26 cellular contexts compared by ENCODE assay signal in genomic region chr15:49059491-49059890, GRCh38.
"Had no signal": no experiment of that assay in that cellular context is flagged by ENCODE, and none has a peak within 500 bp of the region (broad histone marks: within the 10 kb centered on the region; RNA-seq: fewer than 3 reads in every experiment).

No MANE protein-coding gene starts in this region.

- H3K9me3 ChIP-seq: Peyer's patch, SJCRH30 had no signal

- H3K4me3 ChIP-seq: cardiac muscle cell, Peyer's patch, SJCRH30 had no signal

- H3K4me3 Mint-ChIP-seq: activated B cell treated with CpG ODN at 0.5 μM for 24 hours; activated CD4-positive, alpha-beta T cell treated with anti-CD3 and anti-CD28 coated beads, Interleukin-2, amount 10 ng/mL, durations not matched to agents 24 days and 14 days; activated CD8-positive, alpha-beta memory T cell treated with anti-CD3 and anti-CD28 coated beads, Interleukin-2, amount 10 ng/mL, durations not matched to agents 7 days and 5 days; activated naive CD8-positive, alpha-beta T cell; activated T-cell treated with anti-CD3 and anti-CD28 coated beads, Interleukin-2, amount 50 U/mL, for 24 hours; activated T-helper 1 cell treated with anti-CD3 and anti-CD28 coated beads, Interleukin-12 subunit alpha, Interleukin-12 subunit beta, Interleukin-2, Interleukin-4 antibody, amounts not matched to agents 30 ng/mL and 10 ng/mL and 1 ng/mL, durations not matched to agents 14 hours and 24 hours and 36 hours; T-helper 17 cell had no signal

- H3K4me1 ChIP-seq: Peyer's patch had no signal

- H3K36me3 ChIP-seq: brain microvascular endothelial cell, cardiac muscle cell, Peyer's patch, SJCRH30 had no signal

- H3K27me3 ChIP-seq: brain microvascular endothelial cell, cardiac muscle cell, Peyer's patch, SJCRH30 had no signal

- H3K36me3 Mint-ChIP-seq: activated CD8-positive, alpha-beta memory T cell treated with anti-CD3 and anti-CD28 coated beads, Interleukin-2, amount 10 ng/mL, durations not matched to agents 7 days and 5 days; activated naive CD8-positive, alpha-beta T cell had no signal

- H3K27me3 Mint-ChIP-seq: activated B cell treated with CpG ODN at 0.5 μM for 24 hours; activated CD4-positive, alpha-beta T cell treated with anti-CD3 and anti-CD28 coated beads, Interleukin-2, amount 10 ng/mL, durations not matched to agents 24 days and 14 days; activated CD8-positive, alpha-beta memory T cell treated with anti-CD3 and anti-CD28 coated beads, Interleukin-2, amount 10 ng/mL, durations not matched to agents 7 days and 5 days; activated naive CD8-positive, alpha-beta T cell; activated T-cell treated with anti-CD3 and anti-CD28 coated beads, Interleukin-2, amount 50 U/mL, for 24 hours; T-helper 17 cell had no signal

- DNase-seq: activated B cell treated with CpG ODN at 0.5 μM for 24 hours; activated CD4-positive, alpha-beta T cell treated with anti-CD3 and anti-CD28 coated beads for 1 hour; activated CD4-positive, alpha-beta T cell treated with anti-CD3 and anti-CD28 coated beads, Interleukin-2, amount 10 ng/mL, durations not matched to agents 24 days and 14 days; activated CD4-positive, alpha-beta T cell treated with anti-CD3 and anti-CD28 coated beads, Interleukin-2, amount 50 U/mL, for 48 hours; activated CD8-positive, alpha-beta memory T cell treated with anti-CD3 and anti-CD28 coated beads, Interleukin-2, amount 10 ng/mL, durations not matched to agents 7 days and 5 days; activated effector memory CD4-positive, alpha-beta T cell treated with Interleukin-2 at 50 U/mL for 16 hours; activated naive CD4-positive, alpha-beta T cell treated with Interleukin-2 at 50 U/mL for 16 hours; activated T-cell treated with anti-CD3 and anti-CD28 coated beads, Interleukin-2, amount 50 U/mL, for 24 hours; brain microvascular endothelial cell; MM.1S; NCI-H1105; NCI-H1436 treated with DMSO at 0.1 percent for 48 hours; NCI-H187; NCI-H2081; NCI-H510A treated with DMSO at 0.1 percent for 48 hours; NCI-H69; NK-92 treated with Interleukin-12 subunit alpha and Interleukin-12 subunit beta, amount 100 ng/mL, for 24 hours; Peyer's patch; Right ventricle myocardium superior; SJCRH30; T-helper 17 cell; T-helper 9 cell had no signal

- H3K27ac ChIP-seq: brain microvascular endothelial cell, cardiac muscle cell, Peyer's patch, RWPE1 had no signal

- H3K4me1 Mint-ChIP-seq: activated B cell treated with CpG ODN at 0.5 μM for 24 hours; activated CD8-positive, alpha-beta memory T cell treated with anti-CD3 and anti-CD28 coated beads, Interleukin-2, amount 10 ng/mL, durations not matched to agents 7 days and 5 days had no signal

- H3K27ac Mint-ChIP-seq: activated B cell treated with CpG ODN at 0.5 μM for 24 hours; activated CD4-positive, alpha-beta T cell treated with anti-CD3 and anti-CD28 coated beads, Interleukin-2, amount 10 ng/mL, durations not matched to agents 24 days and 14 days; activated CD8-positive, alpha-beta memory T cell treated with anti-CD3 and anti-CD28 coated beads, Interleukin-2, amount 10 ng/mL, durations not matched to agents 7 days and 5 days; activated naive CD8-positive, alpha-beta T cell; activated T-helper 1 cell treated with anti-CD3 and anti-CD28 coated beads, Interleukin-12 subunit alpha, Interleukin-12 subunit beta, Interleukin-2, Interleukin-4 antibody, amounts not matched to agents 30 ng/mL and 10 ng/mL and 1 ng/mL, durations not matched to agents 14 hours and 24 hours and 36 hours; T-helper 17 cell had no signal

- ATAC-seq: activated CD8-positive, alpha-beta memory T cell treated with anti-CD3 and anti-CD28 coated beads, Interleukin-2, amount 10 ng/mL, durations not matched to agents 7 days and 5 days; T-helper 17 cell had no signal

- H3K9me3 Mint-ChIP-seq: activated B cell treated with CpG ODN at 0.5 μM for 24 hours; activated CD4-positive, alpha-beta T cell treated with anti-CD3 and anti-CD28 coated beads, Interleukin-2, amount 10 ng/mL, durations not matched to agents 24 days and 14 days; activated T-cell treated with anti-CD3 and anti-CD28 coated beads, Interleukin-2, amount 50 U/mL, for 24 hours; activated T-helper 1 cell treated with anti-CD3 and anti-CD28 coated beads, Interleukin-12 subunit alpha, Interleukin-12 subunit beta, Interleukin-2, Interleukin-4 antibody, amounts not matched to agents 30 ng/mL and 10 ng/mL and 1 ng/mL, durations not matched to agents 14 hours and 24 hours and 36 hours had no signal
